Comparison of ENCODE assay signal across 1 cellular context in genomic region chr14:36856095-36856878, GRCh38.
TF ChIP-seq lines count a peak whose summit lies in the region.

No MANE protein-coding gene starts in this region.

TF ChIP-seq in H1, 55 proteins besides CTCF, POLR2A, EP300 and RAD21 (continued from another document):
- TF ChIP-seq CHD7 (IDR thresholded peaks at IDR 0.05; ENCODE audit: insufficient replicate concordance, low read length) (no peak), NANOG (IDR thresholded peaks at IDR 0.05; ENCODE audit: insufficient read depth, low read depth, low read length, poor library complexity, severe bottlenecking) (no peak), POU5F1 (IDR thresholded peaks at IDR 0.05; ENCODE audit: low read depth, low read length) (no peak), HDAC2 (IDR thresholded peaks at IDR 0.05; ENCODE audit: borderline replicate concordance in 1 of 2, low read depth in 2 of 2, low read length in 2 of 2) (no peak), CREB1 (IDR thresholded peaks at IDR 0.05) (no peak)
- TF ChIP-seq, protein P1, sequence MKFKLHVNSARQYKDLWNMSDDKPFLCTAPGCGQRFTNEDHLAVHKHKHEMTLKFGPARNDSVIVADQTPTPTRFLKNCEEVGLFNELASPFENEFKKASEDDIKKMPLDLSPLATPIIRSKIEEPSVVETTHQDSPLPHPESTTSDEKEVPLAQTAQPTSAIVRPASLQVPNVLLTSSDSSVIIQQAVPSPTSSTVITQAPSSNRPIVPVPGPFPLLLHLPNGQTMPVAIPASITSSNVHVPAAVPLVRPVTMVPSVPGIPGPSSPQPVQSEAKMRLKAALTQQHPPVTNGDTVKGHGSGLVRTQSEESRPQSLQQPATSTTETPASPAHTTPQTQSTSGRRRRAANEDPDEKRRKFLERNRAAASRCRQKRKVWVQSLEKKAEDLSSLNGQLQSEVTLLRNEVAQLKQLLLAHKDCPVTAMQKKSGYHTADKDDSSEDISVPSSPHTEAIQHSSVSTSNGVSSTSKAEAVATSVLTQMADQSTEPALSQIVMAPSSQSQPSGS (IDR thresholded peaks at IDR 0.05; ENCODE audit: low read length), result no peak
TF ChIP-seq in H1: peak in this region for 0.
